ENCODE assay signal across 28 cellular contexts in the genomic region with DNA sequence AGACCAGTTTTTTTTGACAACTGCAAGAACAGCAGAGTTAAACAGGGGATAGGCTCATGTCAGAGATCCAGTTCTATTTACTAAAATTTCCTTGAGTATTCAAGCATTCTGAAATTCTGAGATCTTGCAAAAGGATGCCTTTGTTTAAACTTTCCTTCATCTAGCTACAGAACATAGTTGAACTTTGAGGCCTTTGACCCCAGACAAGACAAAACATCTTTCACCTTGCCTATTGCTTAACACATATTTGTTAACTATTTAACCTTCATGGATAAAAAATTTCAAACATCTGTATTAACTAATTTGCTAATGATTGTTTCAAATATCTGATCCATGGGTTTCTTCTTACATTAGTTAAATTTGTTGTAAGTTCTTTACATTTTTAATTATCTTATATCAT. TPM values are rescaled to one million over a fixed set of nuclear protein-coding genes. Genes with fewer than 3 reads are reported as not detected.
"Had no signal": no experiment of that assay in that cellular context is flagged by ENCODE, and none has a peak within 500 bp of the region (broad histone marks: within the 10 kb centered on the region; RNA-seq: fewer than 3 reads in every experiment).

No MANE protein-coding gene starts in this region.

- H3K9me3 ChIP-seq: ovary, thyroid gland, vagina had no signal

- H3K4me2 ChIP-seq: neural progenitor cell had no signal

- H3K9ac ChIP-seq: neural progenitor cell, parathyroid adenoma had no signal

- H3K27ac ChIP-seq: neural progenitor cell, ovary, parathyroid adenoma, psoas muscle, skin epidermis, stomach, thoracic aorta, thyroid gland, tibial nerve, upper lobe of left lung, vagina had no signal

- H3K4me3 ChIP-seq: neural progenitor cell, ovary, psoas muscle, skin epidermis, stomach, thoracic aorta, thyroid gland, tibial nerve, upper lobe of left lung, vagina had no signal

- ATAC-seq: naive thymus-derived CD4-positive, alpha-beta T cell; natural killer cell; psoas muscle; right cardiac atrium; sciatic nerve; stimulated activated effector memory CD8-positive, alpha-beta T cell treated with anti-CD3 and anti-CD28 coated beads, Interleukin-12 subunit alpha, Interleukin-12 subunit beta, amount 100 ng/mL, for 72 hours; stimulated activated naive B cell treated with anti-CD40 and anti-IgM and Interleukin-4, amounts not matched to agents 10 μg/mL and 1 μg/mL and 100 μg/mL, for 72 hours had no signal

- H2AFZ ChIP-seq: neural progenitor cell, parathyroid adenoma had no signal

- FAIRE-seq: urothelium cell line had no signal

- H3K79me2 ChIP-seq: parathyroid adenoma had no signal

- DNase-seq: naive thymus-derived CD4-positive, alpha-beta T cell; natural killer cell; occipital lobe; ovary; posterior cingulate gyrus; psoas muscle; right cardiac atrium; stimulated activated CD4-positive, alpha-beta T cell treated with anti-CD3 and anti-CD28 coated beads, Interleukin-15, amount 100 ng/mL, for 24 hours; stimulated activated CD4-positive, alpha-beta T cell treated with anti-CD3 and anti-CD28 coated beads, Interleukin-2, amount 100 ng/mL, for 24 hours; stimulated activated CD4-positive, alpha-beta T cell treated with anti-CD3 and anti-CD28 coated beads, Interleukin-2, amount 100 ng/mL, for 48 hours; stimulated activated CD4-positive, alpha-beta T cell treated with anti-CD3 and anti-CD28 coated beads, Interleukin-4, amount 100 ng/mL, for 24 hours; stimulated activated naive B cell treated with anti-CD40 and anti-IgM and Interleukin-4, amounts not matched to agents 10 μg/mL and 1 μg/mL and 100 μg/mL, for 72 hours; stimulated activated naive CD4-positive, alpha-beta T cell treated with Interleukin-2 at 50 U/mL for 16 hours; stomach; thyroid gland; trophoblast cell; upper lobe of left lung had no signal

- H3K27me3 ChIP-seq: neural progenitor cell, ovary, stomach, thyroid gland, tibial nerve, upper lobe of left lung, vagina had no signal

- H3K4me1 ChIP-seq: neural progenitor cell, parathyroid adenoma, psoas muscle, stomach, thyroid gland, tibial nerve, upper lobe of left lung, vagina had no signal

- H3K36me3 ChIP-seq: neural progenitor cell, ovary, stomach, thoracic aorta, thyroid gland, tibial nerve, upper lobe of left lung, vagina had no signal

RNA-seq across cellular contexts. Expression of gene GLYATL1, which starts 38.2 kb away (rescaled TPM):
- total RNA-seq: naive thymus-derived CD4-positive, alpha-beta T cell; natural killer cell; osteoblast; psoas muscle; right cardiac atrium; sciatic nerve; subcutaneous adipose tissue; thoracic aorta; thyroid gland; tibial nerve; vagina had no signal
- polyA plus RNA-seq: psoas muscle, right cardiac atrium had no signal
